ENCODE assay signal across 8 cellular contexts in genomic region chr5:122076669-122077450, GRCh38. TPM values are rescaled to one million over a fixed set of nuclear protein-coding genes. Genes with fewer than 3 reads are reported as not detected.
A peak's percentile ranks its signal among the peaks of the same experiment; 100 is the strongest.
DNase-seq lines count a peak whose midpoint lies in the region; ATAC-seq and TF ChIP-seq lines count a peak whose summit lies in the region.

No MANE protein-coding gene starts in this region.

- H3K27me3 Mint-ChIP-seq in brain, result peaks cover 32% of the 10 kb centered on the region

- peaks cover 63% of the 10 kb centered on the region for H3K4me1 Mint-ChIP-seq in brain

- TF ChIP-seq CTCF in AG09309 (IDR thresholded peaks at IDR 0.05; ENCODE audit: control insufficient read depth, insufficient read depth, low read depth, low read length, missing control alignments) (peak; percentile 97), brain (conservative IDR thresholded peaks at IDR 0.05) (peak; percentile 55 to 86)

- H3K4me3 Mint-ChIP-seq in brain, result peak overlapping the region; percentile 88 to 97 (median 93)

- H3K4me3 ChIP-seq in AG09309 (ENCODE audit: control insufficient read depth, low read depth, low read length) (peak overlapping the region; percentile 86), iPS-11a (ENCODE audit: low read depth, low read length) (peak overlapping the region; percentile 56)

- H3K36me3 Mint-ChIP-seq in brain, result peaks cover 17% of the 10 kb centered on the region

- H3K27ac Mint-ChIP-seq in brain, result peak overlapping the region; percentile 78 to 91 (median 79)

- DNase-seq in AG09309 (ENCODE audit: low read depth) (no peak), HT-29 (ENCODE audit: low spot score) (peak; percentile 47), RPMI7951 (ENCODE audit: low read depth) (peak; percentile 64), renal cortical epithelial cell (ENCODE audit: low read depth) (peak; percentile 66)

- ATAC-seq in GM18498 (IDR thresholded peaks at IDR 0.05; ENCODE audit: unreplicated experiment) (peak; percentile 55), GM18867 (IDR thresholded peaks at IDR 0.05; ENCODE audit: unreplicated experiment) (no peak)

- H3K9me3 Mint-ChIP-seq in brain, result no peaks in the 10 kb centered on the region

RNA-seq across cellular contexts. Expression of gene LOX, which starts 1.2 kb away (rescaled TPM):
- total RNA-seq in HT-29 (2014; rRNA removed; shearing (Covaris generic)), result not detected in 2 replicates
- total RNA-seq in RPMI7951 (2014; rRNA removed; shearing (Covaris generic)), result 28.4 and 32.2 TPM in 2 replicates
- polyA plus RNA-seq in brain (ENCODE audit: insufficient read depth, low read depth, low replicate concordance), result 1.8 TPM
- 38.7 and 166 TPM in 2 replicates for total RNA-seq in renal cortical epithelial cell

RNA-seq across cellular contexts. Expression of gene ZNF474, which starts 52.5 kb away (rescaled TPM):
- 0.08 and 0.29 TPM in 2 replicates for total RNA-seq in HT-29 (2014; rRNA removed; shearing (Covaris generic))
- 0.24 and 0.39 TPM in 2 replicates for total RNA-seq in RPMI7951 (2014; rRNA removed; shearing (Covaris generic))
- not detected for polyA plus RNA-seq in brain (ENCODE audit: insufficient read depth, low read depth, low replicate concordance)
- total RNA-seq in renal cortical epithelial cell, result 0.17 and 0.50 TPM in 2 replicates

Comparison
In these comparisons a context has a peak if more than half of its experiments do, and no peak if none do; other contexts are left out.
1. RNA of gene LOX, which starts 1.2 kb away (total RNA-seq): 38.7 to 166 TPM in renal cortical epithelial cell and 28.4 to 32.2 TPM in RPMI7951; not detected in HT-29; every median in the first group is over 10 times any median in the second.